1 cellular context compared by ENCODE assay signal in genomic region chr21:36319767-36320420, GRCh38.
TF ChIP-seq lines count a peak whose summit lies in the region.

Gene MORC3, plus strand, starts transcription at chr21:36320197. Its CDS starts 68 bp downstream, at chr21:36320265.

TF ChIP-seq in H1, 55 proteins besides CTCF, POLR2A, EP300 and RAD21:
- TF ChIP-seq CHD7 (IDR thresholded peaks at IDR 0.05; ENCODE audit: insufficient replicate concordance, low read length): no peak
- no peak for TF ChIP-seq NANOG (IDR thresholded peaks at IDR 0.05; ENCODE audit: insufficient read depth, low read depth, low read length, poor library complexity, severe bottlenecking)
- peak; percentile 97 for TF ChIP-seq SP1 (IDR thresholded peaks at IDR 0.05; ENCODE audit: low read depth, low read length)
- TF ChIP-seq RNF2 (IDR thresholded peaks at IDR 0.05; ENCODE audit: borderline replicate concordance, low read depth, low read length, missing control alignments, poor library complexity, severe bottlenecking): no peak
- TF ChIP-seq GABPA (IDR thresholded peaks at IDR 0.05; ENCODE audit: borderline replicate concordance, insufficient read depth, low read length): peak; percentile 89; the same call in 1 of the 2 replicates
- peak; percentile 95 for TF ChIP-seq SP4 (IDR thresholded peaks at IDR 0.05; ENCODE audit: low read length)
- TF ChIP-seq JUND (IDR thresholded peaks at IDR 0.05; ENCODE audit: low read length): no peak
- TF ChIP-seq TBP (IDR thresholded peaks at IDR 0.05; ENCODE audit: low read depth, low read length): peak; percentile 88
- peak; percentile 4 for TF ChIP-seq ASH2L (IDR thresholded peaks at IDR 0.05; ENCODE audit: low read length)
- TF ChIP-seq BCL11A (IDR thresholded peaks at IDR 0.05; ENCODE audit: low read depth in 2 of 2, low read length in 2 of 2): no peak
- TF ChIP-seq SIRT6 (IDR thresholded peaks at IDR 0.05; ENCODE audit: low read length): no peak
- peak; percentile 74 for TF ChIP-seq TAF7 (optimal IDR thresholded peaks at IDR 0.05; ENCODE audit: borderline replicate concordance, low read depth, low read length)
- no peak; a peak in 1 of 4 replicates for TF ChIP-seq SIN3A (conservative IDR thresholded peaks at IDR 0.05 in 1 of 2, IDR thresholded peaks at IDR 0.05 in 1 of 2; ENCODE audit: low read depth in 1 of 2, low read length in 2 of 2)
- no peak for TF ChIP-seq SP2 (IDR thresholded peaks at IDR 0.05; ENCODE audit: low read length)
- TF ChIP-seq CHD1 (IDR thresholded peaks at IDR 0.05; ENCODE audit: low read depth, low read length): no peak
- TF ChIP-seq POLR2AphosphoS5 (IDR thresholded peaks at IDR 0.05; ENCODE audit: low read depth, low read length): peak; percentile 93
- TF ChIP-seq KDM4A (IDR thresholded peaks at IDR 0.05; ENCODE audit: low read depth, low read length, severe bottlenecking): no peak
- no peak for TF ChIP-seq EGR1 (IDR thresholded peaks at IDR 0.05; ENCODE audit: borderline replicate concordance, low read depth, low read length)
- peak; percentile 84 for TF ChIP-seq RBBP5 (IDR thresholded peaks at IDR 0.05; ENCODE audit: borderline replicate concordance, low read depth, low read length)
- TF ChIP-seq SUZ12 (IDR thresholded peaks at IDR 0.05; ENCODE audit: low read length): no peak
- peak; percentile 75 for TF ChIP-seq MAX (IDR thresholded peaks at IDR 0.05)
- TF ChIP-seq MAFK (IDR thresholded peaks at IDR 0.05; ENCODE audit: low read depth, low read length): no peak
- TF ChIP-seq RFX5 (IDR thresholded peaks at IDR 0.05; ENCODE audit: borderline replicate concordance, low read depth, low read length): no peak
- peak; percentile 97 for TF ChIP-seq TAF1 (IDR thresholded peaks at IDR 0.05; ENCODE audit: low read depth, low read length)
- TF ChIP-seq KDM5A (IDR thresholded peaks at IDR 0.05; ENCODE audit: low read length): no peak
- no peak for TF ChIP-seq JUN (IDR thresholded peaks at IDR 0.05; ENCODE audit: low read depth, low read length)
- TF ChIP-seq KDM1A (IDR thresholded peaks at IDR 0.05; ENCODE audit: borderline replicate concordance, low read length): no peak
- peak; percentile 75 for TF ChIP-seq E2F6 (IDR thresholded peaks at IDR 0.05)
- TF ChIP-seq SIX5 (IDR thresholded peaks at IDR 0.05; ENCODE audit: low read depth, low read length): no peak
- TF ChIP-seq POU5F1 (IDR thresholded peaks at IDR 0.05; ENCODE audit: low read depth, low read length): no peak
- TF ChIP-seq CTBP2 (IDR thresholded peaks at IDR 0.05; ENCODE audit: borderline replicate concordance, insufficient read depth, insufficient read length, low read length): peak; percentile 9
- no peak for TF ChIP-seq GTF2F1 (IDR thresholded peaks at IDR 0.05; ENCODE audit: borderline replicate concordance, low read depth, low read length)
- no peak for TF ChIP-seq TCF12 (IDR thresholded peaks at IDR 0.05; ENCODE audit: low read depth, low read length)
- TF ChIP-seq CEBPB (IDR thresholded peaks at IDR 0.05; ENCODE audit: low read depth, low read length): no peak
- TF ChIP-seq NRF1 (IDR thresholded peaks at IDR 0.05; ENCODE audit: low read depth, low read length): peak; percentile 77
- TF ChIP-seq PHF8 (conservative IDR thresholded peaks at IDR 0.05; ENCODE audit: low read depth, low read length): peak; percentile 87
- peak; percentile 97 for TF ChIP-seq YY1 (IDR thresholded peaks at IDR 0.05; ENCODE audit: low read depth, low read length)
- peak; percentile 53; the same call in 1 of the 2 replicates for TF ChIP-seq SRF (IDR thresholded peaks at IDR 0.05; ENCODE audit: low read depth, low read length)
